18 cellular contexts compared by ENCODE assay signal in the genomic region with DNA sequence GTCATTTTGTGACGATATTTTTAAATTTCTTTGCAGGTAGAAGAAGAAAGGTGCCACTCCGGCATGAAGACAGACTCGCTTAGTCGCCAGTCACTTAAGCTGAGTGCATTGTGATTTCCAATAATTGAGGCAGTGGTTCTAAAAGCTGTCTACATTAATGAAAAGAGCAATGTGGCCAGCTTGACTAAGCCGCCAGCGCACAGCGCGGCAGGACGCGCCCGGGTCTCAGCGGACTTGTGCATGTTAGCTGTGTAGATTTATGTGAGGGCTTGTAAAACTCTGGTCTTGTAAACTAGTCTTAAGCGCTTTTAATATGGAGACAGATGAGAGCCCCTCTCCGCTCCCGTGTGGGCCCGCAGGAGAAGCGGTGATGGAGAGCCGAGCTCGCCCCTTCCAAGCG. TPM values are rescaled to one million over a fixed set of nuclear protein-coding genes. Genes with fewer than 3 reads are reported as not detected.
DNase-seq lines count a peak whose midpoint lies in the region; ATAC-seq and TF ChIP-seq lines count a peak whose summit lies in the region.
"Had no signal": no experiment of that assay in that cellular context is flagged by ENCODE, and none has a peak within 500 bp of the region (broad histone marks: within the 10 kb centered on the region; RNA-seq: fewer than 3 reads in every experiment).

No MANE protein-coding gene starts in this region.

- no peak for TF ChIP-seq CTCF in WTC11 (IDR thresholded peaks at IDR 0.05)
- no peak for TF ChIP-seq CTCF in right lobe of liver (IDR thresholded peaks at IDR 0.05)
- TF ChIP-seq CTCF in adrenal gland (IDR thresholded peaks at IDR 0.05), result no peak

- no peak for TF ChIP-seq POLR2A in right lobe of liver (IDR thresholded peaks at IDR 0.05)
- TF ChIP-seq POLR2A in adrenal gland (IDR thresholded peaks at IDR 0.05), result no peak

- H3K9me3 ChIP-seq in right lobe of liver, result no peaks in the 10 kb centered on the region
- no peaks in the 10 kb centered on the region for H3K9me3 ChIP-seq in adrenal gland (replicated peaks in 1 of 3)
- H3K9me3 ChIP-seq: HAP-1, Peyer's patch had no signal

- no peak overlapping the region for H3K4me3 Mint-ChIP-seq in WTC11
- H3K4me3 Mint-ChIP-seq: B cell had no signal

- WGBS in right lobe of liver (ENCODE audit: insufficient coverage, low coverage, low lambda C conversion rate, missing lambda C conversion rate), result 90% methylated on average over 10 of the region's 20 CpGs
- 96 to 97% (median 97%) methylated on average over 19 to 20 of the region's 20 CpGs for WGBS in adrenal gland, 4 donors

- peak overlapping the region; percentile 73; the same call in 1 of the 2 replicates for H3K27ac Mint-ChIP-seq in WTC11
- H3K27ac Mint-ChIP-seq: B cell; CD4-positive, alpha-beta T cell had no signal

- H3K4me3 ChIP-seq in right lobe of liver (no peak overlapping the region), adrenal gland (no peak overlapping the region)
- H3K4me3 ChIP-seq: HAP-1, Peyer's patch had no signal

- H3K4me1 Mint-ChIP-seq in WTC11, result peaks cover 40% of the 10 kb centered on the region

- CTCF ChIA-PET in WTC11 (lab: Charles Lee), result interaction anchor here (1.1 to 1.8 kb wide), 6 partner anchors 8 to 132 kb away, joined by 3 to 5 read pairs (median 4); no protein-coding TSS in a partner anchor

- ATAC-seq in left cardiac atrium (no peak), WTC11 (no peak), right lobe of liver (no peak), HG02678 (IDR thresholded peaks at IDR 0.05; ENCODE audit: unreplicated experiment) (no peak)

- H3K4me1 ChIP-seq in right lobe of liver (peaks cover 0 to 46% (median 28%) of the 10 kb centered on the region in 4 donors), adrenal gland (replicated peaks in 1 of 2) (peaks cover 11 to 44% of the 10 kb centered on the region in 2 donors)

- POLR2A ChIA-PET in WTC11 (lab: Charles Lee), result no interaction called here

- intact Hi-C loops in cardiac septum (cut with DNase I) (no loop called here), left cardiac atrium (cut with DNase I) (no loop called here), right lobe of liver (cut with DNase I) (no loop called here), adrenal gland (cut with DNase I) (loop anchor here in 1 of 2 donors (10.0 kb wide), 1 partner anchor 111 kb away; no protein-coding TSS in a partner anchor)

- H3K27ac ChIP-seq in right lobe of liver, result peak overlapping the region in 2 of 3 donors; percentile 72 to 74
- no peak overlapping the region for H3K27ac ChIP-seq in adrenal gland
- H3K27ac ChIP-seq: Peyer's patch had no signal

- H3K27me3 Mint-ChIP-seq in WTC11 (ENCODE audit: low read depth), result no peaks in the 10 kb centered on the region
- H3K27me3 Mint-ChIP-seq: B cell; CD4-positive, alpha-beta T cell had no signal

- DNase-seq in cardiac septum (ENCODE audit: low spot score) (peak; percentile 10), left cardiac atrium (no peak), WTC11 (ENCODE audit: low spot score) (no peak), right lobe of liver (no peak), adrenal gland (no peak)
- no peak for DNase-seq in activated T-cell treated with anti-CD3 and anti-CD28 coated beads, Interleukin-2, amount 50 U/mL, for 1 hour
- DNase-seq: CD4-positive, alpha-beta T cell; DMS153; GDM1; NCI-H1105; NCI-H2107; NCI-H510A; NCI-H748 treated with DMSO at 0.1 percent for 48 hours; NK-92 treated with Interleukin-12 subunit alpha and Interleukin-12 subunit beta, amount 100 ng/mL, for 24 hours had no signal

- peaks cover 54% of the 10 kb centered on the region for H3K36me3 Mint-ChIP-seq in WTC11

- H3K9me3 Mint-ChIP-seq in WTC11, result no peaks in the 10 kb centered on the region
- H3K9me3 Mint-ChIP-seq: CD4-positive, alpha-beta T cell had no signal

- H3K36me3 ChIP-seq in right lobe of liver (peaks cover 9 to 51% (median 31%) of the 10 kb centered on the region in 4 donors), adrenal gland (replicated peaks in 1 of 2) (peaks cover 0 to 51% of the 10 kb centered on the region in 2 donors)

- no peaks in the 10 kb centered on the region for H3K27me3 ChIP-seq in right lobe of liver
- H3K27me3 ChIP-seq in adrenal gland, result no peaks in the 10 kb centered on the region
- H3K27me3 ChIP-seq: Peyer's patch had no signal

TF ChIP-seq in WTC11, 78 proteins besides CTCF, POLR2A, EP300 and RAD21:
- TF ChIP-seq HMGA2 (CRISPR knock-in tag; IDR thresholded peaks at IDR 0.05) (no peak), FOXJ3 (CRISPR knock-in tag; IDR thresholded peaks at IDR 0.05; ENCODE audit: borderline replicate concordance) (no peak), SP1 (CRISPR knock-in tag; conservative IDR thresholded peaks at IDR 0.05) (no peak), ZNF317 (CRISPR knock-in tag; IDR thresholded peaks at IDR 0.05; ENCODE audit: borderline replicate concordance, low read depth) (no peak)
- TF ChIP-seq, protein P1, sequence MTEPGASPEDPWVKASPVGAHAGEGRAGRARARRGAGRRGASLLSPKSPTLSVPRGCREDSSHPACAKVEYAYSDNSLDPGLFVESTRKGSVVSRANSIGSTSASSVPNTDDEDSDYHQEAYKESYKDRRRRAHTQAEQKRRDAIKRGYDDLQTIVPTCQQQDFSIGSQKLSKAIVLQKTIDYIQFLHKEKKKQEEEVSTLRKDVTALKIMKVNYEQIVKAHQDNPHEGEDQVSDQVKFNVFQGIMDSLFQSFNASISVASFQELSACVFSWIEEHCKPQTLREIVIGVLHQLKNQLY (CRISPR knock-in tag; IDR thresholded peaks at IDR 0.05), result no peak
TF ChIP-seq in WTC11: peak in this region for 0.

RNA-seq across cellular contexts. Expression of a gene that starts 5.6 kb away (rescaled TPM):
- total RNA-seq in cardiac septum (19.1 TPM), left cardiac atrium (10 to 100 TPM; 13.3 to 19.9 TPM), WTC11 (2021) (39.5 to 55.0 TPM (median 41.2 TPM) in 3 replicates), right lobe of liver (10 to 100 TPM; 11.4 to 27.2 (median 16.1) TPM), adrenal gland (10 to 100 TPM in 7 of 8 donors, 1 to 10 TPM in 1; 7.2 to 32.2 (median 20.0) TPM)
- 10 to 100 TPM; 16.3 to 31.0 (median 25.9) TPM for polyA plus RNA-seq in adrenal gland

RNA-seq across cellular contexts. Expression of a gene that starts 30.3 kb away (rescaled TPM):
- total RNA-seq in cardiac septum (45.9 TPM), left cardiac atrium (10 to 100 TPM; 38.3 to 50.4 TPM), WTC11 (2021) (379 to 443 TPM (median 400 TPM) in 3 replicates), right lobe of liver (100 to 1,000 TPM in 2 of 6 experiments, 10 to 100 TPM in 4; 39.5 to 224 (median 52.2) TPM), adrenal gland (100 to 1,000 TPM in 5 of 8 donors, 10 to 100 TPM in 3; 71.4 to 346 (median 130) TPM)
- polyA plus RNA-seq in adrenal gland, result 100 to 1,000 TPM in 1 of 3 donors, 10 to 100 TPM in 2; 63.3 to 128 (median 70.1) TPM

RNA-seq across cellular contexts. Expression of a gene that starts 31.4 kb away (rescaled TPM):
- total RNA-seq in cardiac septum (24.0 TPM), left cardiac atrium (10 to 100 TPM; 26.7 to 29.3 TPM), WTC11 (2021) (52.0 to 68.6 TPM (median 53.7 TPM) in 3 replicates), right lobe of liver (10 to 100 TPM; 26.9 to 54.6 (median 29.1) TPM), adrenal gland (10 to 100 TPM; 43.5 to 90.3 (median 66.8) TPM)
- polyA plus RNA-seq in adrenal gland, result 100 to 1,000 TPM in 2 of 3 donors, 10 to 100 TPM in 1; 22.4 to 283 (median 168) TPM

RNA-seq across cellular contexts. Expression of a gene that starts 46.0 kb away (rescaled TPM):
- total RNA-seq in cardiac septum (43.4 TPM), left cardiac atrium (10 to 100 TPM; 48.3 to 48.9 TPM), WTC11 (2021) (72.3 to 79.7 TPM (median 77.6 TPM) in 3 replicates), right lobe of liver (10 to 100 TPM; 11.4 to 39.0 (median 28.7) TPM), adrenal gland (10 to 100 TPM; 20.0 to 65.6 (median 36.1) TPM)
- 100 to 1,000 TPM in 1 of 3 donors, 10 to 100 TPM in 2; 15.5 to 109 (median 59.3) TPM for polyA plus RNA-seq in adrenal gland

Comparison
In these comparisons a context has a peak if more than half of its experiments do, and no peak if none do; other contexts are left out.
1. H3K27ac ChIP-seq: peak in right lobe of liver (2 of 3); none in adrenal gland (0 of 5).